In genomic region chr17:1512351-1512750, GRCh38 we compare ENCODE assay signal across 16 cellular contexts. TPM values are rescaled to one million over a fixed set of nuclear protein-coding genes. Genes with fewer than 3 reads are reported as not detected.
DNase-seq lines count a peak whose midpoint lies in the region; ATAC-seq and TF ChIP-seq lines count a peak whose summit lies in the region.
"Had no signal": no experiment of that assay in that cellular context is flagged by ENCODE, and none has a peak within 500 bp of the region (broad histone marks: within the 10 kb centered on the region; RNA-seq: fewer than 3 reads in every experiment).

No MANE protein-coding gene starts in this region.

- peaks cover 31% of the 10 kb centered on the region for H3K36me3 ChIP-seq in left ventricle myocardium inferior
- peaks cover 0 to 39% of the 10 kb centered on the region in 2 donors for H3K36me3 ChIP-seq in psoas muscle (ENCODE audit: insufficient read depth in 1 of 2, low read depth in 1 of 2)
- H3K36me3 ChIP-seq in upper lobe of right lung: peaks cover 41% of the 10 kb centered on the region

- TF ChIP-seq CTCF in left ventricle myocardium inferior (IDR thresholded peaks at IDR 0.05; ENCODE audit: borderline replicate concordance) (no peak), foreskin keratinocyte (conservative IDR thresholded peaks at IDR 0.05) (no peak), psoas muscle (IDR thresholded peaks at IDR 0.05) (no peak), upper lobe of right lung (IDR thresholded peaks at IDR 0.05) (no peak)

- WGBS in psoas muscle, 3 donors: 80 to 97% (median 87%) methylated on average over 2 of the region's 2 CpGs

- H3K27ac ChIP-seq in left ventricle myocardium inferior (replicated peaks): peak overlapping the region; percentile 96
- H3K27ac ChIP-seq in foreskin keratinocyte: peak overlapping the region; percentile 65
- H3K27ac ChIP-seq in psoas muscle: peak overlapping the region; percentile 63
- H3K27ac ChIP-seq in upper lobe of right lung: peak overlapping the region; percentile 75
- H3K27ac ChIP-seq: KMS-11, neutrophil had no signal

- H3K4me3 ChIP-seq in left ventricle myocardium inferior (peak overlapping the region; percentile 24), psoas muscle (no peak overlapping the region), upper lobe of right lung (no peak overlapping the region)

- peak; percentile 7 for ATAC-seq in foreskin keratinocyte
- ATAC-seq in psoas muscle: no peak
- ATAC-seq in upper lobe of right lung: no peak
- ATAC-seq in GM21360 (IDR thresholded peaks at IDR 0.05; ENCODE audit: unreplicated experiment): no peak
- ATAC-seq: activated CD8-positive, alpha-beta T cell treated with anti-CD3 and anti-CD28 coated beads for 36 hours had no signal

- H3K27me3 ChIP-seq in left ventricle myocardium inferior (ENCODE audit: low read depth): no peaks in the 10 kb centered on the region
- no peaks in the 10 kb centered on the region for H3K27me3 ChIP-seq in foreskin keratinocyte
- no peaks in the 10 kb centered on the region for H3K27me3 ChIP-seq in psoas muscle (ENCODE audit: insufficient read depth in 3 of 3, low read length in 2 of 3)
- no peaks in the 10 kb centered on the region for H3K27me3 ChIP-seq in upper lobe of right lung
- H3K27me3 ChIP-seq: neutrophil had no signal

- intact Hi-C loops in left ventricle myocardium inferior (cut with micrococcal nuclease) (loop anchor here (10.0 kb wide), 1 partner anchor 58 kb away; the partner anchor contains the start of gene CRK), cardiac septum (cut with DNase I) (loop anchor here (2.0 kb wide), 1 partner anchor 20 kb away; the partner anchor contains the start of gene MYO1C), psoas muscle (cut with DNase I) (loop anchor here in 1 of 2 donors (2.0 kb wide), 1 partner anchor 18 kb away; no protein-coding TSS in a partner anchor), upper lobe of right lung (cut with DNase I) (no loop called here)

- no peak for DNase-seq in left ventricle myocardium inferior
- DNase-seq in cardiac septum (ENCODE audit: low spot score): no peak
- DNase-seq in foreskin keratinocyte: peak; percentile 54 to 89
- DNase-seq in psoas muscle: no peak
- DNase-seq in upper lobe of right lung: no peak
- no peak for DNase-seq in SW480 (ENCODE audit: low spot score)
- DNase-seq in activated T-cell treated with anti-CD3 and anti-CD28 coated beads for 4 hours: no peak
- DNase-seq: activated CD8-positive, alpha-beta T cell treated with anti-CD3 and anti-CD28 coated beads for 36 hours; activated effector memory CD4-positive, alpha-beta T cell treated with Interleukin-2 at 50 U/mL for 16 hours; CD4-positive, alpha-beta T cell; EL; NCI-H1436 treated with DMSO at 0.1 percent for 48 hours; SK-N-SH had no signal

- H3K4me1 ChIP-seq in left ventricle myocardium inferior (peaks cover 95% of the 10 kb centered on the region), foreskin keratinocyte (peaks cover 18% of the 10 kb centered on the region), psoas muscle (peaks cover 44% of the 10 kb centered on the region), upper lobe of right lung (peaks cover 56% of the 10 kb centered on the region)

- H3K9me3 ChIP-seq in left ventricle myocardium inferior (replicated peaks) (no peaks in the 10 kb centered on the region), psoas muscle (no peaks in the 10 kb centered on the region), upper lobe of right lung (no peaks in the 10 kb centered on the region)
- H3K9me3 ChIP-seq: neutrophil, SK-N-SH had no signal

RNA-seq across cellular contexts. Expression of gene INPP5K, which starts 4.1 kb away (rescaled TPM):
- total RNA-seq in left ventricle myocardium inferior: 35.2 TPM
- 34.2 TPM for total RNA-seq in cardiac septum
- total RNA-seq in foreskin keratinocyte: 15.5 and 17.4 TPM in 2 replicates
- 15.0 and 16.6 TPM in 2 replicates for polyA plus RNA-seq in foreskin keratinocyte
- 10 to 100 TPM; 35.7 to 41.8 (median 40.1) TPM for total RNA-seq in psoas muscle
- polyA plus RNA-seq in psoas muscle: 10 to 100 TPM; 25.6 to 45.4 (median 30.9) TPM
- 69.8 TPM for total RNA-seq in upper lobe of right lung

RNA-seq across cellular contexts. Expression of gene MYO1C, which starts 19.9 kb away (rescaled TPM):
- total RNA-seq in left ventricle myocardium inferior: 150 TPM
- total RNA-seq in cardiac septum: 209 TPM
- total RNA-seq in foreskin keratinocyte: 148 and 162 TPM in 2 replicates
- polyA plus RNA-seq in foreskin keratinocyte: 81.9 and 96.8 TPM in 2 replicates
- total RNA-seq in psoas muscle: 10 to 100 TPM; 68.1 to 82.7 (median 73.2) TPM
- polyA plus RNA-seq in psoas muscle: 10 to 100 TPM; 24.0 to 32.7 (median 28.4) TPM
- 322 TPM for total RNA-seq in upper lobe of right lung

RNA-seq across cellular contexts. Expression of gene PITPNA, which starts 50.2 kb away (rescaled TPM):
- total RNA-seq in left ventricle myocardium inferior (49.1 TPM), cardiac septum (49.9 TPM), foreskin keratinocyte (33.2 and 35.2 TPM in 2 replicates), psoas muscle (10 to 100 TPM; 23.7 to 45.0 (median 43.5) TPM), upper lobe of right lung (81.9 TPM)
- polyA plus RNA-seq in foreskin keratinocyte (49.5 and 50.2 TPM in 2 replicates), psoas muscle (10 to 100 TPM; 23.7 to 43.8 (median 40.0) TPM)

RNA-seq across cellular contexts. Expression of gene CRK, which starts 56.3 kb away (rescaled TPM):
- total RNA-seq in left ventricle myocardium inferior (37.5 TPM), cardiac septum (43.4 TPM), foreskin keratinocyte (79.2 and 79.3 TPM in 2 replicates), psoas muscle (10 to 100 TPM; 26.4 to 60.4 (median 33.1) TPM), upper lobe of right lung (81.3 TPM)
- polyA plus RNA-seq in foreskin keratinocyte (28.6 and 34.9 TPM in 2 replicates), psoas muscle (10 to 100 TPM; 29.7 to 48.0 (median 40.4) TPM)

Comparison
In these comparisons a context has a peak if more than half of its experiments do, and no peak if none do; other contexts are left out.
1. DNase-seq: peak in foreskin keratinocyte (2 of 2); none in left ventricle myocardium inferior (single experiment), cardiac septum (single experiment), psoas muscle (0 of 2), upper lobe of right lung (single experiment), SW480 (single experiment) and activated T-cell treated with anti-CD3 and anti-CD28 coated beads for 4 hours (single experiment).
2. Peak in every context shown above with its lines, with median percentiles within 50 percentile points of each other: H3K27ac ChIP-seq.